ENCODE assay signal across 9 cellular contexts in genomic region chr9:4228606-4229005, GRCh38.
DNase-seq lines count a peak whose midpoint lies in the region; ATAC-seq, FAIRE-seq and TF ChIP-seq lines count a peak whose summit lies in the region.
"Had no signal": no experiment of that assay in that cellular context is flagged by ENCODE, and none has a peak within 500 bp of the region (broad histone marks: within the 10 kb centered on the region; RNA-seq: fewer than 3 reads in every experiment).

No MANE protein-coding gene starts in this region.

- H3K27me3 ChIP-seq in AG04450 (ENCODE audit: control insufficient read depth, insufficient read depth, low read length) (no peaks in the 10 kb centered on the region), WERI-Rb-1 (ENCODE audit: insufficient read depth, low read depth, severe bottlenecking) (peaks cover 9% of the 10 kb centered on the region)

- intact Hi-C loops in kidney (cut with DNase I) = no loop called here

- POLR2A ChIA-PET in AG04450 (lab: Yijun Ruan, JAX) = no interaction called here

- ATAC-seq in HG03520 (IDR thresholded peaks at IDR 0.05; ENCODE audit: unreplicated experiment) = no peak
- no peak for ATAC-seq in HG02852 (IDR thresholded peaks at IDR 0.05; ENCODE audit: unreplicated experiment)
- ATAC-seq in activated T-cell treated with anti-CD3 and anti-CD28 coated beads, Interleukin-2, amount 50 U/mL, for 4 hours = no peak

- H3K27me3 Mint-ChIP-seq in activated T-cell treated with anti-CD3 and anti-CD28 coated beads, Interleukin-2, amount 50 U/mL, for 4 hours (ENCODE audit: low read depth) = peaks cover 3% of the 10 kb centered on the region

- no peak overlapping the region for H3K4me3 Mint-ChIP-seq in activated T-cell treated with anti-CD3 and anti-CD28 coated beads, Interleukin-2, amount 50 U/mL, for 4 hours

- peaks cover 5 to 10% of the 10 kb centered on the region in 2 donors for H3K4me1 ChIP-seq in kidney (ENCODE audit: control insufficient read depth in 1 of 2, insufficient read depth in 1 of 2, low read depth in 1 of 2, low read length in 2 of 2)
- H3K4me1 ChIP-seq: HAP-1 had no signal

- H3K27ac ChIP-seq in AG04450 (ENCODE audit: low read depth, low read length) = no peak overlapping the region
- H3K27ac ChIP-seq in WERI-Rb-1 = no peak overlapping the region
- no peak overlapping the region for H3K27ac ChIP-seq in kidney (ENCODE audit: low read depth in 2 of 2, low read length in 2 of 2)

- H3K4me3 ChIP-seq in AG04450 (ENCODE audit: low read depth, low read length) (no peak overlapping the region), WERI-Rb-1 (ENCODE audit: low read depth, low read length) (no peak overlapping the region), kidney (ENCODE audit: low read length in 2 of 2) (no peak overlapping the region)
- H3K4me3 ChIP-seq: HAP-1 had no signal

- TF ChIP-seq CTCF in AG04450 (IDR thresholded peaks at IDR 0.05; ENCODE audit: low read depth, low read length) (peak; percentile 69), WERI-Rb-1 (IDR thresholded peaks at IDR 0.05; ENCODE audit: low read depth, low read length) (peak; percentile 26; the same call in 1 of the 2 replicates), kidney (IDR thresholded peaks at IDR 0.05; ENCODE audit: borderline replicate concordance, extremely low read depth, insufficient read depth) (peak; percentile 59)

- CTCF ChIA-PET in AG04450 (lab: Charles Lee) = interaction anchor here (0.5 to 4.6 kb wide), 22 partner anchors 9 to 529 kb away, joined by 3 to 21 read pairs (median 3); no protein-coding TSS in a partner anchor

- H3K9me3 ChIP-seq in AG04450 (ENCODE audit: control insufficient read depth, insufficient read depth, low read length) = no peaks in the 10 kb centered on the region
- H3K9me3 ChIP-seq in WERI-Rb-1 (ENCODE audit: severe bottlenecking) = no peaks in the 10 kb centered on the region
- H3K9me3 ChIP-seq in kidney (ENCODE audit: control insufficient read depth in 1 of 2, low read length in 2 of 2) = no peaks in the 10 kb centered on the region
- H3K9me3 ChIP-seq: HAP-1 had no signal

- H3K36me3 Mint-ChIP-seq in activated T-cell treated with anti-CD3 and anti-CD28 coated beads, Interleukin-2, amount 50 U/mL, for 4 hours (ENCODE audit: insufficient read depth) = no peaks in the 10 kb centered on the region

- peaks cover 3% of the 10 kb centered on the region for H3K4me1 Mint-ChIP-seq in activated T-cell treated with anti-CD3 and anti-CD28 coated beads, Interleukin-2, amount 50 U/mL, for 4 hours (ENCODE audit: low read depth)

- H3K9me3 Mint-ChIP-seq in activated T-cell treated with anti-CD3 and anti-CD28 coated beads, Interleukin-2, amount 50 U/mL, for 4 hours = no peaks in the 10 kb centered on the region

- DNase-seq in AG04450 (ENCODE audit: low read depth, low spot score) (no peak), GM19239 (ENCODE audit: insufficient read length, low spot score) (no peak), WERI-Rb-1 (no peak), kidney (no peak), hepatic stellate cell (ENCODE audit: low spot score) (no peak)
- no peak for DNase-seq in activated T-cell treated with anti-CD3 and anti-CD28 coated beads, Interleukin-2, amount 50 U/mL, for 4 hours

- H3K36me3 ChIP-seq in WERI-Rb-1 (no peaks in the 10 kb centered on the region), kidney (ENCODE audit: control insufficient read depth in 1 of 2, insufficient read depth in 2 of 2, low read length in 2 of 2) (no peaks in the 10 kb centered on the region)
- H3K36me3 ChIP-seq: HAP-1 had no signal

- no peak overlapping the region for H3K9ac ChIP-seq in kidney (ENCODE audit: low read length in 2 of 2)

- FAIRE-seq in GM19239 (lab: Jason Lieb, UNC) (peak; percentile 14), kidney (lab: Jason Lieb, UNC) (no peak)
